In the genomic region with DNA sequence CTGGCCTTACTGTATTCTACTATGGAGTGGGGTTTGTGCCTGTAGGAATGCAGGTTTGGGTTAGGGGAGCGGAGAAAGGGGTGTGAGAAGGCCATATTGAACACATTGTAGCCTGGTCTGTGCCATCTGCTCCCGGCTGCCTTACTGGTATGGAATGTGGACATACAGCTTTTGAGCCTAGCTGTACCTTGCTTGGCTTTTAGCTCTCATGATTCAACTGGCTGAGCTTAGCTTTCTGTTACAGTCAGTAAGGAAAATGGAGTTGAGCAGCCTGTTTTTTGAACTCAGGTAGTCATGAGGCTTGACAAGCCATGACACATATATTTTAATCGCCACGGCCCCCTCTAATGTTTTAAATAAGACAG, we compare ENCODE assay signal across 1 cellular context.
TF ChIP-seq lines count a peak whose summit lies in the region.

No MANE protein-coding gene starts in this region.

TF ChIP-seq in HepG2, 621 proteins besides CTCF, POLR2A, EP300 and RAD21:
- TF ChIP-seq JARID2 (CRISPR knock-in tag; IDR thresholded peaks at IDR 0.05; ENCODE audit: insufficient replicate concordance) (no peak), DNMT1 (CRISPR knock-in tag; IDR thresholded peaks at IDR 0.05) (no peak), KLF13 (CRISPR knock-in tag; IDR thresholded peaks at IDR 0.05) (no peak), SMYD3 (CRISPR knock-in tag; IDR thresholded peaks at IDR 0.05) (no peak), ZNF383 (CRISPR knock-in tag; IDR thresholded peaks at IDR 0.05; ENCODE audit: borderline replicate concordance) (no peak), SP2 (CRISPR knock-in tag; IDR thresholded peaks at IDR 0.05) (no peak), RFX3 (CRISPR knock-in tag; IDR thresholded peaks at IDR 0.05) (no peak), ZNF569 (CRISPR knock-in tag; IDR thresholded peaks at IDR 0.05; ENCODE audit: borderline replicate concordance) (no peak), TARDBP (CRISPR knock-in tag; IDR thresholded peaks at IDR 0.05) (no peak)
- TF ChIP-seq, protein P1, sequence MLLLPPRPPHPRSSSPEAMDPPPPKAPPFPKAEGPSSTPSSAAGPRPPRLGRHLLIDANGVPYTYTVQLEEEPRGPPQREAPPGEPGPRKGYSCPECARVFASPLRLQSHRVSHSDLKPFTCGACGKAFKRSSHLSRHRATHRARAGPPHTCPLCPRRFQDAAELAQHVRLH (CRISPR knock-in tag; IDR thresholded peaks at IDR 0.05; ENCODE audit: borderline replicate concordance, low read depth), result no peak
- TF ChIP-seq, protein P2, sequence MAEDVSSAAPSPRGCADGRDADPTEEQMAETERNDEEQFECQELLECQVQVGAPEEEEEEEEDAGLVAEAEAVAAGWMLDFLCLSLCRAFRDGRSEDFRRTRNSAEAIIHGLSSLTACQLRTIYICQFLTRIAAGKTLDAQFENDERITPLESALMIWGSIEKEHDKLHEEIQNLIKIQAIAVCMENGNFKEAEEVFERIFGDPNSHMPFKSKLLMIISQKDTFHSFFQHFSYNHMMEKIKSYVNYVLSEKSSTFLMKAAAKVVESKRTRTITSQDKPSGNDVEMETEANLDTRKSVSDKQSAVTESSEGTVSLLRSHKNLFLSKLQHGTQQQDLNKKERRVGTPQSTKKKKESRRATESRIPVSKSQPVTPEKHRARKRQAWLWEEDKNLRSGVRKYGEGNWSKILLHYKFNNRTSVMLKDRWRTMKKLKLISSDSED (CRISPR knock-in tag; IDR thresholded peaks at IDR 0.05), result no peak
- TF ChIP-seq, protein P3, sequence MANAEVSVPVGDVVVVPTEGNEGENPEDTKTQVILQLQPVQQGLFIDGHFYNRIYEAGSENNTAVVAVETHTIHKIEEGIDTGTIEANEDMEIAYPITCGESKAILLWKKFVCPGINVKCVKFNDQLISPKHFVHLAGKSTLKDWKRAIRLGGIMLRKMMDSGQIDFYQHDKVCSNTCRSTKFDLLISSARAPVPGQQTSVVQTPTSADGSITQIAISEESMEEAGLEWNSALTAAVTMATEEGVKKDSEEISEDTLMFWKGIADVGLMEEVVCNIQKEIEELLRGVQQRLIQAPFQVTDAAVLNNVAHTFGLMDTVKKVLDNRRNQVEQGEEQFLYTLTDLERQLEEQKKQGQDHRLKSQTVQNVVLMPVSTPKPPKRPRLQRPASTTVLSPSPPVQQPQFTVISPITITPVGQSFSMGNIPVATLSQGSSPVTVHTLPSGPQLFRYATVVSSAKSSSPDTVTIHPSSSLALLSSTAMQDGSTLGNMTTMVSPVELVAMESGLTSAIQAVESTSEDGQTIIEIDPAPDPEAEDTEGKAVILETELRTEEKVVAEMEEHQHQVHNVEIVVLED (CRISPR knock-in tag; IDR thresholded peaks at IDR 0.05; ENCODE audit: borderline replicate concordance), result no peak
